15 cellular contexts compared by ENCODE assay signal in the genomic region with DNA sequence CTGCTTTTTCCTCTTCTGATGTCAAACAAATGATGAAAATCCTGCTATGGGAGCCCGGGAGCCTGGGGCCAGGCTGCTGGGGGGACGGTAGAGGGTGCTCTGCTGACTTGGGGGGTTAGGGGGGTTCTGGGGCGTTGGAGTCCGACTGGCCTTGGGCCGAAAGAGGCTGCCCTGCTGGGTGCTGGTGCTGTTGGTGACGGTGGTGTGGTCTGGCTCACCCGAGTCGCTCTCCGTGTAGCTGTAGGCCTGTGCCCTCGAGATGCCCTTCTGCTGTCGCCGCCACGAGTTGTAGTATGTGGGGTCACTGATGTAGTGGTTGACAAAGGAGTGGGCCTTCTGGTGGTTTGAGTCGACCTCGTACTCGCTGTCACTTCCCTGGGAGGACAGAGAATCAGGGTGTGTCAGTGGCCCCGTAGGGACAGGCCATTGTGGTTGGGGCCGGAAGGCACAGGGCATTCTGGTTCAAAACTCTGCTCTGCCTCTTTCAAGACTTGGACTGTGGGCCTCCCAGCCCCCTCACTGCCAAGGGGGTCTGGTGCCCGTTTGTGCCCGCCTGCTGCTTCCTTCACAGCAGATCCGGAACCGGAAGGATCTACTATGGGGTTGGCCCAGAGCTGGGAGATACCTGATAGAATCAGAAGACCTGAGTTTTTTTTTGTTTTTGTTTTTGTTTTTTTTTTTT. TPM values are rescaled to one million over a fixed set of nuclear protein-coding genes. Genes with fewer than 3 reads are reported as not detected.
DNase-seq lines count a peak whose midpoint lies in the region; ATAC-seq and TF ChIP-seq lines count a peak whose summit lies in the region.
"Had no signal": no experiment of that assay in that cellular context is flagged by ENCODE, and none has a peak within 500 bp of the region (broad histone marks: within the 10 kb centered on the region; RNA-seq: fewer than 3 reads in every experiment).

No MANE protein-coding gene starts in this region.

- peak overlapping the region; percentile 99 for H2AK5ac ChIP-seq in IMR-90 (ENCODE audit: low read depth, low read length)

- H3K36me3 ChIP-seq in IMR-90 (ENCODE audit: control insufficient read depth, insufficient read depth, low read length) (no peaks in the 10 kb centered on the region), muscle layer of colon (ENCODE audit: insufficient read depth, low read length) (no peaks in the 10 kb centered on the region), Karpas-422 (ENCODE audit: insufficient read depth, low read length) (no peaks in the 10 kb centered on the region)
- H3K36me3 ChIP-seq in CD8-positive, alpha-beta memory T cell (ENCODE audit: insufficient read depth, low read length): no peaks in the 10 kb centered on the region
- H3K36me3 ChIP-seq: neutrophil, spleen had no signal

- WGBS in IMR-90 (ENCODE audit: extremely low coverage in 2 of 2, insufficient read length in 1 of 2), 2 experiments: 53% methylated on average over 17 of the region's 22 CpGs; no CpG with 5 or more reads in 1 of the 2 experiments

- H3K27ac Mint-ChIP-seq in CD8-positive, alpha-beta memory T cell: peak overlapping the region in 1 of 8 donors; percentile 73

- dilution Hi-C loops in IMR-90 (cut with HindIII; ENCODE audit: low sequenced_read_pairs, unreplicated experiment): no loop called here

- H2AK9ac ChIP-seq in IMR-90 (replicated peaks; ENCODE audit: low read depth, low read length, poor library complexity): peak overlapping the region; percentile 94

- ATAC-seq in IMR-90 (ENCODE audit: low read depth): no peak
- ATAC-seq in GM19035 (IDR thresholded peaks at IDR 0.05; ENCODE audit: unreplicated experiment): no peak

- no peak for TF ChIP-seq RAD21 in IMR-90 (IDR thresholded peaks at IDR 0.05; ENCODE audit: low read length)

- H3K4ac ChIP-seq in IMR-90 (ENCODE audit: low read depth, low read length): peak overlapping the region; percentile 98

- peak overlapping the region; percentile 39 for H4K5ac ChIP-seq in IMR-90 (ENCODE audit: low read depth, low read length)

- peak overlapping the region; percentile 89 for H4K91ac ChIP-seq in IMR-90 (ENCODE audit: insufficient read depth, low read depth, low read length)

- no peak for TF ChIP-seq CTCF in IMR-90 (conservative IDR thresholded peaks at IDR 0.05; ENCODE audit: low read depth, low read length)

- H3K56ac ChIP-seq in IMR-90 (ENCODE audit: extremely low read depth, insufficient read depth, low read length): no peak overlapping the region

- no peaks in the 10 kb centered on the region for H3K9me2 ChIP-seq in Karpas-422 (replicated peaks; ENCODE audit: insufficient read depth, low read length)

- H2BK20ac ChIP-seq in IMR-90 (ENCODE audit: low read depth, low read length): peak overlapping the region; percentile 23

- H3K14ac ChIP-seq in IMR-90 (replicated peaks; ENCODE audit: low read depth, low read length): peak overlapping the region; percentile 97

- H3K9me3 ChIP-seq in IMR-90 (ENCODE audit: control insufficient read depth, insufficient read depth, low read length) (no peaks in the 10 kb centered on the region), muscle layer of colon (ENCODE audit: low read length) (no peaks in the 10 kb centered on the region), Karpas-422 (ENCODE audit: low read length) (no peaks in the 10 kb centered on the region)
- H3K9me3 ChIP-seq in CD8-positive, alpha-beta memory T cell (ENCODE audit: low read length): no peaks in the 10 kb centered on the region
- H3K9me3 ChIP-seq: neutrophil, spleen had no signal

- CTCF ChIA-PET in IMR-90 (lab: Yijun Ruan, JAX): no interaction called here
- CTCF ChIA-PET in CD8-positive, alpha-beta memory T cell (lab: Charles Lee): interaction anchor here (0.7 kb wide), 1 partner anchor 548 kb away, joined by 4 read pairs; no protein-coding TSS in a partner anchor

- peak overlapping the region; percentile 84 for H3K23ac ChIP-seq in IMR-90 (ENCODE audit: low read depth, low read length)

- H3K4me2 ChIP-seq in IMR-90 (ENCODE audit: low read depth, low read length) (peak overlapping the region; percentile 1; the same call in 1 of the 2 replicates), Karpas-422 (ENCODE audit: low read depth, low read length, poor library complexity, severe bottlenecking) (no peak overlapping the region)

- H3K4me3 ChIP-seq in IMR-90 (ENCODE audit: insufficient read depth, low read depth, low read length) (no peak overlapping the region), muscle layer of colon (ENCODE audit: low read depth in 1 of 2, low read length in 2 of 2) (no peak overlapping the region), Karpas-422 (ENCODE audit: low read length) (no peak overlapping the region)
- no peak overlapping the region for H3K4me3 ChIP-seq in CD8-positive, alpha-beta memory T cell (ENCODE audit: low read length)
- H3K4me3 ChIP-seq: spleen had no signal

- H3K79me1 ChIP-seq in IMR-90 (ENCODE audit: low read depth in 1 of 2, low read length in 2 of 2): peaks cover 0 to 23% of the 10 kb centered on the region in 2 experiments; a peak in 1 of 4 replicates

- H3K9ac ChIP-seq in IMR-90 (ENCODE audit: low read depth, low read length): 0 out of 2 replicates have a peak overlapping the region, but pooled peaks have one; percentile 2
- H3K9ac ChIP-seq in muscle layer of colon (ENCODE audit: low read length): no peak overlapping the region
- no peak overlapping the region for H3K9ac ChIP-seq in Karpas-422 (ENCODE audit: low read length)

- H4K8ac ChIP-seq in IMR-90 (ENCODE audit: low read depth in 2 of 2, low read length in 2 of 2): peak overlapping the region; percentile 83 to 92

- DNase-seq in IMR-90: no peak
- no peak for DNase-seq in caudate nucleus (lab: John Stamatoyannopoulos, UW)
- DNase-seq in middle frontal gyrus (ENCODE audit: extremely low spot score, low spot score): no peak
- DNase-seq in Karpas-422: no peak
- DNase-seq in CD8-positive, alpha-beta memory T cell: no peak
- DNase-seq: DMS79, hippocampal formation, Kasumi-1, NCI-H82, spleen had no signal

- peak overlapping the region; percentile 94 for H2BK120ac ChIP-seq in IMR-90 (ENCODE audit: low read depth, low read length)

- peak overlapping the region; percentile 19 for H3K18ac ChIP-seq in IMR-90 (ENCODE audit: low read depth, low read length)

- peaks cover 0 to under 1% of the 10 kb centered on the region in 2 donors for H3K27me3 Mint-ChIP-seq in CD8-positive, alpha-beta memory T cell

- H4K20me1 ChIP-seq in IMR-90 (ENCODE audit: insufficient read depth, low read length): no peaks in the 10 kb centered on the region
- H4K20me1 ChIP-seq in Karpas-422 (ENCODE audit: insufficient read depth, low read depth, low read length): no peaks in the 10 kb centered on the region

- H3K9me1 ChIP-seq in IMR-90 (ENCODE audit: insufficient read depth, low read length): peaks cover 33% of the 10 kb centered on the region

- peak overlapping the region; percentile 54 for H2BK5ac ChIP-seq in IMR-90 (ENCODE audit: low read depth, low read length, poor library complexity, severe bottlenecking)

- H3K27ac ChIP-seq in IMR-90 (ENCODE audit: insufficient read depth, low read length) (peak overlapping the region; percentile 64), caudate nucleus (ENCODE audit: low read depth, low read length) (peak overlapping the region; percentile 60), muscle layer of colon (ENCODE audit: low read depth, low read length) (peak overlapping the region; percentile 35), temporal lobe (ENCODE audit: low read depth, low read length) (peak overlapping the region; percentile 59), Karpas-422 (ENCODE audit: low read length) (no peak overlapping the region)
- H3K27ac ChIP-seq in CD8-positive, alpha-beta memory T cell (ENCODE audit: low read depth, low read length): no peak overlapping the region
- H3K27ac ChIP-seq: HL-60, neutrophil had no signal

- BruUV-seq in IMR-90 (replicated peaks; lab: Mats Ljungman, UMichigan): no TSS peak

- H3K36me3 Mint-ChIP-seq in CD8-positive, alpha-beta memory T cell: no peaks in the 10 kb centered on the region

- intact Hi-C loops in IMR-90 (cut with micrococcal nuclease): loop anchor here (1.0 kb wide), 1 partner anchor 26 kb away; a partner anchor contains a TSS

- TF ChIP-seq POLR2A in IMR-90 (IDR thresholded peaks at IDR 0.05; ENCODE audit: low read depth, low read length): no peak

- no peaks in the 10 kb centered on the region for H3K4me1 Mint-ChIP-seq in CD8-positive, alpha-beta memory T cell

- H3K4me1 ChIP-seq in IMR-90 (ENCODE audit: control insufficient read depth, insufficient read depth, low read length) (peaks cover 48% of the 10 kb centered on the region), muscle layer of colon (ENCODE audit: insufficient read depth, low read length) (peaks cover 33% of the 10 kb centered on the region), Karpas-422 (ENCODE audit: low read length) (no peaks in the 10 kb centered on the region)
- no peaks in the 10 kb centered on the region for H3K4me1 ChIP-seq in CD8-positive, alpha-beta memory T cell (ENCODE audit: insufficient read depth, low read length)

- no peaks in the 10 kb centered on the region for H3K79me2 ChIP-seq in Karpas-422 (ENCODE audit: low read length)

- in situ Hi-C loops in IMR-90 (cut with MboI; ENCODE audit: low sequenced_read_pairs): no loop called here

- peak overlapping the region; percentile 99; the same call in 2 of the 3 replicates for H2BK15ac ChIP-seq in IMR-90 (ENCODE audit: low read depth, low read length)

- no peak overlapping the region for H3K4me3 Mint-ChIP-seq in CD8-positive, alpha-beta memory T cell

- no peaks in the 10 kb centered on the region for H3K27me3 ChIP-seq in IMR-90 (ENCODE audit: control insufficient read depth, insufficient read depth, low read length)
- no peaks in the 10 kb centered on the region for H3K27me3 ChIP-seq in muscle layer of colon (ENCODE audit: control insufficient read depth in 1 of 2, insufficient read depth in 2 of 2, low read length in 2 of 2)
- H3K27me3 ChIP-seq in Karpas-422 (ENCODE audit: low read length): no peaks in the 10 kb centered on the region
- no peaks in the 10 kb centered on the region for H3K27me3 ChIP-seq in CD8-positive, alpha-beta memory T cell (ENCODE audit: insufficient read depth, low read length, poor library complexity, severe bottlenecking)
- H3K27me3 ChIP-seq: neutrophil had no signal

- no peaks in the 10 kb centered on the region for H3K9me3 Mint-ChIP-seq in CD8-positive, alpha-beta memory T cell

- H2AFZ ChIP-seq in IMR-90 (replicated peaks; ENCODE audit: low read length, poor library complexity) (peak overlapping the region; percentile 89), Karpas-422 (ENCODE audit: low read length) (no peak overlapping the region)

- POLR2A ChIA-PET in IMR-90 (lab: Charles Lee; ENCODE audit: unreplicated experiment): no interaction called here
- POLR2A ChIA-PET in CD8-positive, alpha-beta memory T cell (lab: Charles Lee): no interaction called here

RNA-seq across cellular contexts. Expression of a gene that starts 26.9 kb away (rescaled TPM):
- total RNA-seq in IMR-90 (2012; rRNA removed) (14.3 and 16.1 TPM in 2 replicates), temporal lobe (59.3 TPM)
- polyA plus RNA-seq in IMR-90 (2012; rRNA removed): 25.6 and 25.8 TPM in 2 replicates
- 15.5 and 25.9 TPM in 2 replicates for polyA plus RNA-seq in IMR-90 (2012; cell fraction: cytosol; rRNA removed)
- 8.9 and 13.7 TPM in 2 replicates for polyA plus RNA-seq in IMR-90 (2012; cell fraction: nucleus; rRNA removed; ENCODE audit: low replicate concordance)
- total RNA-seq in Karpas-422 (2014; rRNA removed; shearing (Covaris generic); ENCODE audit: low replicate concordance): not detected in 2 replicates
- under 1 TPM; 0.47 to 0.55 TPM for total RNA-seq in CD8-positive, alpha-beta memory T cell
- 0.29 TPM for polyA plus RNA-seq in CD8-positive, alpha-beta memory T cell

Comparison
In these comparisons a context has a peak if more than half of its experiments do, and no peak if none do; other contexts are left out.
1. H3K27ac ChIP-seq: peak in IMR-90 (single experiment), caudate nucleus (single experiment), muscle layer of colon (single experiment) and temporal lobe (single experiment); none in Karpas-422 (single experiment) and CD8-positive, alpha-beta memory T cell (single experiment).